ENCODE assay signal across 1 cellular context in the genomic region with DNA sequence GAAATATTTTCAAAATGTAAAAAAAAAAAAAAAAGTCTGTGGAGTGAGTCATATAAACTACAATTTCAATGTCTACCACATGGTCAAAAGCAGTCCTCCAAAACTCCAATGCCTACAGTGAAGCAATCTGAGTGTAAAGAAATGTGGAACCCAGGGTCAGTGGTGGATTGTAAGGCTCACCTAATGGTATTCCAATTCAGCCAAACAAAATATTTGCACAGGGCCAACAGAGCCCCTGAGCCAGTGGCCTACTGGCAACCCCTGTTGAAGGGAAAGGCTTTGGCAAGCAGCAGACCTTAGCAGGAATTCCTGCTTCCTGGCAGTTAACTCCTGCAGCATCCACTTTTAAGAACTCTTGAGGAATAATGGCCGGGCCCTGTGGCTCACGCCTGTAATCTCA.
TF ChIP-seq lines count a peak whose summit lies in the region.

No MANE protein-coding gene starts in this region.

TF ChIP-seq in SK-N-SH, 30 proteins besides CTCF, POLR2A, EP300 and RAD21 (continued from another document):
- TF ChIP-seq, protein P1, sequence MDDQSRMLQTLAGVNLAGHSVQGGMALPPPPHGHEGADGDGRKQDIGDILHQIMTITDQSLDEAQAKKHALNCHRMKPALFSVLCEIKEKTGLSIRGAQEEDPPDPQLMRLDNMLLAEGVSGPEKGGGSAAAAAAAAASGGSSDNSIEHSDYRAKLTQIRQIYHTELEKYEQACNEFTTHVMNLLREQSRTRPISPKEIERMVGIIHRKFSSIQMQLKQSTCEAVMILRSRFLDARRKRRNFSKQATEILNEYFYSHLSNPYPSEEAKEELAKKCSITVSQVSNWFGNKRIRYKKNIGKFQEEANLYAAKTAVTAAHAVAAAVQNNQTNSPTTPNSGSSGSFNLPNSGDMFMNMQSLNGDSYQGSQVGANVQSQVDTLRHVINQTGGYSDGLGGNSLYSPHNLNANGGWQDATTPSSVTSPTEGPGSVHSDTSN (IDR thresholded peaks at IDR 0.05), result no peak
- no peak for TF ChIP-seq ELF1 (IDR thresholded peaks at IDR 0.05)
- TF ChIP-seq JUND (IDR thresholded peaks at IDR 0.05), result no peak
- TF ChIP-seq, protein P2, sequence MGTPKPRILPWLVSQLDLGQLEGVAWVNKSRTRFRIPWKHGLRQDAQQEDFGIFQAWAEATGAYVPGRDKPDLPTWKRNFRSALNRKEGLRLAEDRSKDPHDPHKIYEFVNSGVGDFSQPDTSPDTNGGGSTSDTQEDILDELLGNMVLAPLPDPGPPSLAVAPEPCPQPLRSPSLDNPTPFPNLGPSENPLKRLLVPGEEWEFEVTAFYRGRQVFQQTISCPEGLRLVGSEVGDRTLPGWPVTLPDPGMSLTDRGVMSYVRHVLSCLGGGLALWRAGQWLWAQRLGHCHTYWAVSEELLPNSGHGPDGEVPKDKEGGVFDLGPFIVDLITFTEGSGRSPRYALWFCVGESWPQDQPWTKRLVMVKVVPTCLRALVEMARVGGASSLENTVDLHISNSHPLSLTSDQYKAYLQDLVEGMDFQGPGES (IDR thresholded peaks at IDR 0.05; ENCODE audit: low read depth, low read length), result no peak
- TF ChIP-seq, protein P3, sequence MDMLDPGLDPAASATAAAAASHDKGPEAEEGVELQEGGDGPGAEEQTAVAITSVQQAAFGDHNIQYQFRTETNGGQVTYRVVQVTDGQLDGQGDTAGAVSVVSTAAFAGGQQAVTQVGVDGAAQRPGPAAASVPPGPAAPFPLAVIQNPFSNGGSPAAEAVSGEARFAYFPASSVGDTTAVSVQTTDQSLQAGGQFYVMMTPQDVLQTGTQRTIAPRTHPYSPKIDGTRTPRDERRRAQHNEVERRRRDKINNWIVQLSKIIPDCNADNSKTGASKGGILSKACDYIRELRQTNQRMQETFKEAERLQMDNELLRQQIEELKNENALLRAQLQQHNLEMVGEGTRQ (IDR thresholded peaks at IDR 0.05; ENCODE audit: borderline replicate concordance, low read depth, low read length), result no peak
- no peak for TF ChIP-seq TEAD4 (IDR thresholded peaks at IDR 0.05; ENCODE audit: borderline replicate concordance, insufficient read depth)
